In genomic region chr7:42342381-42342780, GRCh38 we compare ENCODE assay signal across 23 cellular contexts.
"Had no signal": no experiment of that assay in that cellular context is flagged by ENCODE, and none has a peak within 500 bp of the region (broad histone marks: within the 10 kb centered on the region; RNA-seq: fewer than 3 reads in every experiment).

No MANE protein-coding gene starts in this region.

- H3K36me3 ChIP-seq: heart right ventricle, neutrophil, pancreas, prostate gland, transverse colon had no signal

- H3K4me3 ChIP-seq: body of pancreas, heart right ventricle, pancreas, prostate gland, SK-N-MC, testis, transverse colon had no signal

- H3K27me3 ChIP-seq: body of pancreas, heart right ventricle, neutrophil, pancreas, testis, transverse colon had no signal

- H3K27me3 Mint-ChIP-seq: activated naive CD8-positive, alpha-beta T cell had no signal

- H3K9me3 Mint-ChIP-seq: mesothelial cell of epicardium had no signal

- DNase-seq: activated CD4-positive, alpha-beta T cell treated with anti-CD3 and anti-CD28 coated beads for 48 hours; activated CD4-positive, alpha-beta T cell treated with anti-CD3 and anti-CD28 coated beads, Interleukin-2, amount 50 U/mL, for 48 hours; activated CD8-positive, alpha-beta memory T cell treated with anti-CD3 and anti-CD28 coated beads for 24 hours; activated effector memory CD4-positive, alpha-beta T cell treated with Interleukin-2 at 50 U/mL for 16 hours; activated naive CD4-positive, alpha-beta T cell treated with Interleukin-2 at 50 U/mL for 16 hours; aorta; body of pancreas; cortex of kidney; heart right ventricle; kidney glomerular epithelial cell; mammary epithelial cell; naive thymus-derived CD4-positive, alpha-beta T cell; pancreas; stimulated activated CD4-positive, alpha-beta T cell treated with anti-CD3 and anti-CD28 coated beads, Interleukin-2, amount 100 ng/mL, for 48 hours; stimulated activated naive CD4-positive, alpha-beta T cell treated with Interleukin-2 at 50 U/mL for 16 hours; testis; transverse colon had no signal

- H3K4me1 Mint-ChIP-seq: naive thymus-derived CD4-positive, alpha-beta T cell had no signal

- H3K9me3 ChIP-seq: body of pancreas, heart right ventricle, neutrophil, pancreas, prostate gland, testis, transverse colon had no signal

- H3K36me3 Mint-ChIP-seq: activated naive CD8-positive, alpha-beta T cell; mesothelial cell of epicardium; naive thymus-derived CD4-positive, alpha-beta T cell had no signal

- ATAC-seq: body of pancreas; esophagus mucosa; naive thymus-derived CD4-positive, alpha-beta T cell; pancreas had no signal

- H3K27ac ChIP-seq: body of pancreas, heart right ventricle, neutrophil, pancreas, prostate gland, SK-N-MC, testis, transverse colon had no signal

- H3K27ac Mint-ChIP-seq: activated naive CD8-positive, alpha-beta T cell; mesothelial cell of epicardium; naive thymus-derived CD4-positive, alpha-beta T cell had no signal

- H3K4me1 ChIP-seq: body of pancreas, pancreas, prostate gland, testis had no signal

- H3K4me3 Mint-ChIP-seq: activated naive CD8-positive, alpha-beta T cell; mesothelial cell of epicardium; naive thymus-derived CD4-positive, alpha-beta T cell had no signal
